22 cellular contexts compared by ENCODE assay signal in genomic region chr10:124255556-124255955, GRCh38.
"Had no signal": no experiment of that assay in that cellular context is flagged by ENCODE, and none has a peak within 500 bp of the region (broad histone marks: within the 10 kb centered on the region; RNA-seq: fewer than 3 reads in every experiment).

No MANE protein-coding gene starts in this region.

- H3K27me3 ChIP-seq: colonic mucosa, gastrocnemius medialis, thyroid gland had no signal

- ATAC-seq: esophagus mucosa; gastrocnemius medialis; heart right ventricle; left cardiac atrium; lower lobe of right lung; mucosa of descending colon; naive thymus-derived CD8-positive, alpha-beta T cell; right cardiac atrium; stimulated activated naive B cell treated with anti-CD40 and anti-IgM and Interleukin-4, amounts not matched to agents 10 μg/mL and 1 μg/mL and 100 μg/mL, for 72 hours had no signal

- H3K4me1 ChIP-seq: colonic mucosa, prostate gland, thyroid gland had no signal

- DNase-seq: colonic mucosa; effector CD8-positive, alpha-beta T cell; endodermal cell; gastrocnemius medialis; heart right ventricle; hippocampal formation; left cardiac atrium; left ventricle myocardium inferior; lower lobe of right lung; mucosa of descending colon; nephron progenitor cell; nucleus accumbens; stimulated activated CD4-positive, alpha-beta T cell treated with anti-CD3 and anti-CD28 coated beads, Interleukin-15, amount 100 ng/mL, for 24 hours; stimulated activated CD4-positive, alpha-beta T cell treated with anti-CD3 and anti-CD28 coated beads, Interleukin-2, amount 100 ng/mL, for 48 hours; stimulated activated naive B cell treated with anti-CD40 and anti-IgM and Interleukin-4, amounts not matched to agents 10 μg/mL and 1 μg/mL and 100 μg/mL, for 72 hours; thyroid gland had no signal

- H3K27ac ChIP-seq: colonic mucosa, epithelial cell of prostate, gastrocnemius medialis, heart right ventricle, left ventricle myocardium inferior, lower lobe of right lung, prostate gland, skin epidermis, thyroid gland had no signal

- H3K4me3 ChIP-seq: colonic mucosa, gastrocnemius medialis, heart right ventricle, left ventricle myocardium inferior, lower lobe of right lung, mucosa of descending colon, prostate gland, skin epidermis, thyroid gland had no signal

- H3K9me3 ChIP-seq: colonic mucosa, gastrocnemius medialis, lower lobe of right lung, mucosa of descending colon, prostate gland, thyroid gland had no signal

- H3K36me3 ChIP-seq: colonic mucosa, gastrocnemius medialis, heart right ventricle, left ventricle myocardium inferior, lower lobe of right lung, prostate gland, thyroid gland had no signal
